11 cellular contexts compared by ENCODE assay signal in genomic region chr14:52033131-52033642, GRCh38. TPM values are rescaled to one million over a fixed set of nuclear protein-coding genes. Genes with fewer than 3 reads are reported as not detected.
A peak's percentile ranks its signal among the peaks of the same experiment; 100 is the strongest.
DNase-seq lines count a peak whose midpoint lies in the region; ATAC-seq, FAIRE-seq and TF ChIP-seq lines count a peak whose summit lies in the region.
"Had no signal": no experiment of that assay in that cellular context is flagged by ENCODE, and none has a peak within 500 bp of the region (broad histone marks: within the 10 kb centered on the region; RNA-seq: fewer than 3 reads in every experiment).

No MANE protein-coding gene starts in this region.

- FAIRE-seq in RCC 7860 (lab: Jason Lieb, UNC): no peak

- H3K36me3 ChIP-seq in esophagus squamous epithelium: peaks cover 0 to under 1% (median 0%) of the 10 kb centered on the region in 3 donors
- peaks cover 0 to 37% (median 7%) of the 10 kb centered on the region in 4 donors for H3K36me3 ChIP-seq in sigmoid colon

- H3K27me3 ChIP-seq in esophagus squamous epithelium (no peaks in the 10 kb centered on the region), sigmoid colon (no peaks in the 10 kb centered on the region)

- no peaks in the 10 kb centered on the region for H3K9me3 ChIP-seq in esophagus squamous epithelium
- H3K9me3 ChIP-seq in sigmoid colon: no peaks in the 10 kb centered on the region

- TF ChIP-seq EP300 in sigmoid colon (IDR thresholded peaks at IDR 0.05): no peak

- intact Hi-C loops in esophagus squamous epithelium (cut with DNase I): no loop called here
- intact Hi-C loops in sigmoid colon (cut with DNase I): no loop called here

- 40 to 49% methylated on average over 8 to 10 of the region's 10 CpGs for WGBS in esophagus squamous epithelium, 2 donors
- WGBS in sigmoid colon, 2 donors: 61 to 66% methylated on average over 10 of the region's 10 CpGs

- no peak for ATAC-seq in HG02973 (IDR thresholded peaks at IDR 0.05; ENCODE audit: unreplicated experiment)

- TF ChIP-seq CTCF in esophagus squamous epithelium (IDR thresholded peaks at IDR 0.05): no peak
- TF ChIP-seq CTCF in sigmoid colon (IDR thresholded peaks at IDR 0.05): no peak

- DNase-seq in DMS79 (lab: John Stamatoyannopoulos, UW) (peak; percentile 22), RPMI7951 (ENCODE audit: low read depth) (peak; percentile 83), esophagus squamous epithelium (lab: John Stamatoyannopoulos, UW) (no peak), sigmoid colon (no peak), RCC 7860 (ENCODE audit: low spot score) (no peak), NCI-H82 treated with DMSO at 0.1 percent for 48 hours (lab: John Stamatoyannopoulos, UW; ENCODE audit: unreplicated experiment) (no peak), kidney glomerular epithelial cell (lab: John Stamatoyannopoulos, UW) (no peak)
- DNase-seq: activated T-cell treated with anti-CD3 and anti-CD28 coated beads, Interleukin-2, amount 50 U/mL, for 24 hours; cortex of kidney; NCI-H1694 had no signal

- H3K4me3 ChIP-seq in esophagus squamous epithelium (no peak overlapping the region), sigmoid colon (no peak overlapping the region)

- H3K27ac ChIP-seq in esophagus squamous epithelium (peak overlapping the region in 3 of 4 donors; percentile 23 to 77 (median 58)), sigmoid colon (peak overlapping the region in 3 of 4 donors; percentile 16 to 54 (median 52))

- TF ChIP-seq POLR2A in esophagus squamous epithelium (IDR thresholded peaks at IDR 0.05) (no peak), sigmoid colon (IDR thresholded peaks at IDR 0.05) (no peak)

- peaks cover 0 to 21% (median 3%) of the 10 kb centered on the region in 3 donors for H3K4me1 ChIP-seq in esophagus squamous epithelium
- H3K4me1 ChIP-seq in sigmoid colon: peaks cover 0 to 22% (median 14%) of the 10 kb centered on the region in 4 donors

RNA-seq across cellular contexts. Expression of gene NID2, which starts 35.7 kb away (rescaled TPM):
- 29.8 and 35.0 TPM in 2 replicates for total RNA-seq in RPMI7951 (2014; rRNA removed; shearing (Covaris generic))
- total RNA-seq in esophagus squamous epithelium (10 to 100 TPM in 1 of 4 donors, 1 to 10 TPM in 2, under 1 TPM in 1; 0.91 to 12.2 (median 3.2) TPM), sigmoid colon (10 to 100 TPM; 26.4 to 52.9 (median 29.9) TPM)
- 1 to 10 TPM in 2 of 3 donors, under 1 TPM in 1; 0.46 to 9.0 (median 4.8) TPM for polyA plus RNA-seq in sigmoid colon

RNA-seq across cellular contexts. Expression of gene RTRAF, which starts 43.8 kb away (rescaled TPM):
- 101 and 116 TPM in 2 replicates for total RNA-seq in RPMI7951 (2014; rRNA removed; shearing (Covaris generic))
- total RNA-seq in esophagus squamous epithelium (10 to 100 TPM; 20.2 to 58.7 (median 51.9) TPM), sigmoid colon (10 to 100 TPM; 33.5 to 76.0 (median 53.7) TPM)
- 100 to 1,000 TPM; 108 to 152 (median 141) TPM for polyA plus RNA-seq in sigmoid colon

Comparison
In these comparisons a context has a peak if more than half of its experiments do, and no peak if none do; other contexts are left out.
1. DNase-seq: peak in DMS79 (single experiment) and RPMI7951 (single experiment); none in esophagus squamous epithelium (single experiment), sigmoid colon (single experiment), RCC 7860 (single experiment), NCI-H82 treated with DMSO at 0.1 percent for 48 hours (single experiment) and kidney glomerular epithelial cell (single experiment).